Comparison of ENCODE assay signal across 1 cellular context in the genomic region with DNA sequence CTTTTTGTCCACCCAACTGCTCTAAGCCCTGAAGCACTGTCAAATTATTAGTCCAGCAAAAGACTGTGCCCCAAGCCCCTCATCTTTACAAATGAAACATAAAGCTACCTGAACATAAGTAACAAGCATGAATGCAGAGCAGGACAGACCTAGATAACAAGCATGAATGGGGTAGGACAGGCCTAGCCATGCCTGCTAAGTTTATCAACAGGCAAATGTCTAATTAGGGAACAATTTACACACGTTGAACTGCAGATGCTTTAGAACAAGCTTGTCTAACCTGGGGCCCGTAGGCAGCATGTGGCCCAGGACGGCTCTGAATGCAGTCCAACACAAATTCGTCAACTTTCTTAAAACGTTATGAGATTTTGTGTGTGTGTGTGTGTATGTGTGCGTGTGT.
TF ChIP-seq lines count a peak whose summit lies in the region.

No MANE protein-coding gene starts in this region.

TF ChIP-seq in GM23338, 12 proteins besides CTCF, POLR2A, EP300 and RAD21 (continued from another document):
- TF ChIP-seq, protein P1, sequence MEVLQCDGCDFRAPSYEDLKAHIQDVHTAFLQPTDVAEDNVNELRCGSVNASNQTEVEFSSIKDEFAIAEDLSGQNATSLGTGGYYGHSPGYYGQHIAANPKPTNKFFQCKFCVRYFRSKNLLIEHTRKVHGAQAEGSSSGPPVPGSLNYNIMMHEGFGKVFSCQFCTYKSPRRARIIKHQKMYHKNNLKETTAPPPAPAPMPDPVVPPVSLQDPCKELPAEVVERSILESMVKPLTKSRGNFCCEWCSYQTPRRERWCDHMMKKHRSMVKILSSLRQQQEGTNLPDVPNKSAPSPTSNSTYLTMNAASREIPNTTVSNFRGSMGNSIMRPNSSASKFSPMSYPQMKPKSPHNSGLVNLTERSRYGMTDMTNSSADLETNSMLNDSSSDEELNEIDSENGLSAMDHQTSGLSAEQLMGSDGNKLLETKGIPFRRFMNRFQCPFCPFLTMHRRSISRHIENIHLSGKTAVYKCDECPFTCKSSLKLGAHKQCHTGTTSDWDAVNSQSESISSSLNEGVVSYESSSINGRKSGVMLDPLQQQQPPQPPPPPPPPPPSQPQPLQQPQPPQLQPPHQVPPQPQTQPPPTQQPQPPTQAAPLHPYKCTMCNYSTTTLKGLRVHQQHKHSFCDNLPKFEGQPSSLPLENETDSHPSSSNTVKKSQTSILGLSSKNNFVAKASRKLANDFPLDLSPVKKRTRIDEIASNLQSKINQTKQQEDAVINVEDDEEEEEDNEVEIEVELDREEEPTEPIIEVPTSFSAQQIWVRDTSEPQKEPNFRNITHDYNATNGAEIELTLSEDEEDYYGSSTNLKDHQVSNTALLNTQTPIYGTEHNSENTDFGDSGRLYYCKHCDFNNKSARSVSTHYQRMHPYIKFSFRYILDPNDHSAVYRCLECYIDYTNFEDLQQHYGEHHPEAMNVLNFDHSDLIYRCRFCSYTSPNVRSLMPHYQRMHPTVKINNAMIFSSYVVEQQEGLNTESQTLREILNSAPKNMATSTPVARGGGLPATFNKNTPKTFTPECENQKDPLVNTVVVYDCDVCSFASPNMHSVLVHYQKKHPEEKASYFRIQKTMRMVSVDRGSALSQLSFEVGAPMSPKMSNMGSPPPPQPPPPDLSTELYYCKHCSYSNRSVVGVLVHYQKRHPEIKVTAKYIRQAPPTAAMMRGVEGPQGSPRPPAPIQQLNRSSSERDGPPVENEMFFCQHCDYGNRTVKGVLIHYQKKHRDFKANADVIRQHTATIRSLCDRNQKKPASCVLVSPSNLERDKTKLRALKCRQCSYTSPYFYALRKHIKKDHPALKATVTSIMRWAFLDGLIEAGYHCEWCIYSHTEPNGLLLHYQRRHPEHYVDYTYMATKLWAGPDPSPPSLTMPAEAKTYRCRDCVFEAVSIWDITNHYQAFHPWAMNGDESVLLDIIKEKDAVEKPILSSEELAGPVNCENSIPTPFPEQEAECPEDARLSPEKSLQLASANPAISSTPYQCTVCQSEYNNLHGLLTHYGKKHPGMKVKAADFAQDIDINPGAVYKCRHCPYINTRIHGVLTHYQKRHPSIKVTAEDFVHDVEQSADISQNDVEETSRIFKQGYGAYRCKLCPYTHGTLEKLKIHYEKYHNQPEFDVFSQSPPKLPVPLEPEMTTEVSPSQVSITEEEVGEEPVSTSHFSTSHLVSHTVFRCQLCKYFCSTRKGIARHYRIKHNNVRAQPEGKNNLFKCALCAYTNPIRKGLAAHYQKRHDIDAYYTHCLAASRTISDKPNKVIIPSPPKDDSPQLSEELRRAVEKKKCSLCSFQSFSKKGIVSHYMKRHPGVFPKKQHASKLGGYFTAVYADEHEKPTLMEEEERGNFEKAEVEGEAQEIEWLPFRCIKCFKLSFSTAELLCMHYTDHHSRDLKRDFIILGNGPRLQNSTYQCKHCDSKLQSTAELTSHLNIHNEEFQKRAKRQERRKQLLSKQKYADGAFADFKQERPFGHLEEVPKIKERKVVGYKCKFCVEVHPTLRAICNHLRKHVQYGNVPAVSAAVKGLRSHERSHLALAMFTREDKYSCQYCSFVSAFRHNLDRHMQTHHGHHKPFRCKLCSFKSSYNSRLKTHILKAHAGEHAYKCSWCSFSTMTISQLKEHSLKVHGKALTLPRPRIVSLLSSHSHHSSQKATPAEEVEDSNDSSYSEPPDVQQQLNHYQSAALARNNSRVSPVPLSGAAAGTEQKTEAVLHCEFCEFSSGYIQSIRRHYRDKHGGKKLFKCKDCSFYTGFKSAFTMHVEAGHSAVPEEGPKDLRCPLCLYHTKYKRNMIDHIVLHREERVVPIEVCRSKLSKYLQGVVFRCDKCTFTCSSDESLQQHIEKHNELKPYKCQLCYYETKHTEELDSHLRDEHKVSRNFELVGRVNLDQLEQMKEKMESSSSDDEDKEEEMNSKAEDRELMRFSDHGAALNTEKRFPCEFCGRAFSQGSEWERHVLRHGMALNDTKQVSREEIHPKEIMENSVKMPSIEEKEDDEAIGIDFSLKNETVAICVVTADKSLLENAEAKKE (CRISPR knock-in tag; IDR thresholded peaks at IDR 0.05) = no peak
- TF ChIP-seq EZH2phosphoT487 (IDR thresholded peaks at IDR 0.05; ENCODE audit: unreplicated experiment) (no peak), JUNB (IDR thresholded peaks at IDR 0.05; ENCODE audit: unreplicated experiment) (no peak)
- TF ChIP-seq, protein P2, sequence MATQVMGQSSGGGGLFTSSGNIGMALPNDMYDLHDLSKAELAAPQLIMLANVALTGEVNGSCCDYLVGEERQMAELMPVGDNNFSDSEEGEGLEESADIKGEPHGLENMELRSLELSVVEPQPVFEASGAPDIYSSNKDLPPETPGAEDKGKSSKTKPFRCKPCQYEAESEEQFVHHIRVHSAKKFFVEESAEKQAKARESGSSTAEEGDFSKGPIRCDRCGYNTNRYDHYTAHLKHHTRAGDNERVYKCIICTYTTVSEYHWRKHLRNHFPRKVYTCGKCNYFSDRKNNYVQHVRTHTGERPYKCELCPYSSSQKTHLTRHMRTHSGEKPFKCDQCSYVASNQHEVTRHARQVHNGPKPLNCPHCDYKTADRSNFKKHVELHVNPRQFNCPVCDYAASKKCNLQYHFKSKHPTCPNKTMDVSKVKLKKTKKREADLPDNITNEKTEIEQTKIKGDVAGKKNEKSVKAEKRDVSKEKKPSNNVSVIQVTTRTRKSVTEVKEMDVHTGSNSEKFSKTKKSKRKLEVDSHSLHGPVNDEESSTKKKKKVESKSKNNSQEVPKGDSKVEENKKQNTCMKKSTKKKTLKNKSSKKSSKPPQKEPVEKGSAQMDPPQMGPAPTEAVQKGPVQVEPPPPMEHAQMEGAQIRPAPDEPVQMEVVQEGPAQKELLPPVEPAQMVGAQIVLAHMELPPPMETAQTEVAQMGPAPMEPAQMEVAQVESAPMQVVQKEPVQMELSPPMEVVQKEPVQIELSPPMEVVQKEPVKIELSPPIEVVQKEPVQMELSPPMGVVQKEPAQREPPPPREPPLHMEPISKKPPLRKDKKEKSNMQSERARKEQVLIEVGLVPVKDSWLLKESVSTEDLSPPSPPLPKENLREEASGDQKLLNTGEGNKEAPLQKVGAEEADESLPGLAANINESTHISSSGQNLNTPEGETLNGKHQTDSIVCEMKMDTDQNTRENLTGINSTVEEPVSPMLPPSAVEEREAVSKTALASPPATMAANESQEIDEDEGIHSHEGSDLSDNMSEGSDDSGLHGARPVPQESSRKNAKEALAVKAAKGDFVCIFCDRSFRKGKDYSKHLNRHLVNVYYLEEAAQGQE (IDR thresholded peaks at IDR 0.05; ENCODE audit: unreplicated experiment) = no peak
